ENCODE assay signal across 27 cellular contexts in genomic region chr20:62190639-62191411, GRCh38. TPM values are rescaled to one million over a fixed set of nuclear protein-coding genes. Genes with fewer than 3 reads are reported as not detected.
A peak's percentile ranks its signal among the peaks of the same experiment; 100 is the strongest.
DNase-seq lines count a peak whose midpoint lies in the region; FAIRE-seq and TF ChIP-seq lines count a peak whose summit lies in the region.
"Had no signal": no experiment of that assay in that cellular context is flagged by ENCODE, and none has a peak within 500 bp of the region (broad histone marks: within the 10 kb centered on the region; RNA-seq: fewer than 3 reads in every experiment).

No MANE protein-coding gene starts in this region.

- peaks cover 4% of the 10 kb centered on the region; the same call in 1 of the 2 replicates for H3K79me1 ChIP-seq in H1 (ENCODE audit: low read depth, low read length)

- peak overlapping the region; percentile 84; the same call in 1 of the 2 replicates for H4K8ac ChIP-seq in H1 (ENCODE audit: extremely low read depth, insufficient read depth, low read length)

- no peak overlapping the region for H3K18ac ChIP-seq in H1 (ENCODE audit: extremely low read depth, low read length)

- CTCF ChIA-PET in H1 (lab: Charles Lee; ENCODE audit: partially characterized antibody) = interaction anchor here (0.8 to 2.7 kb wide), 9 partner anchors 15 to 185 kb away, joined by 3 to 9 read pairs (median 4); no protein-coding TSS in a partner anchor

- H2BK20ac ChIP-seq in H1 (ENCODE audit: low read length) = no peak overlapping the region

- DNase-seq in H1 (ENCODE audit: low read depth in 1 of 2, low spot score in 2 of 2) (no peak), kidney tubule cell (ENCODE audit: low spot score) (no peak), osteocyte (ENCODE audit: extremely low spot score, unreplicated experiment) (no peak), DMS 273 (lab: John Stamatoyannopoulos, UW; ENCODE audit: unreplicated experiment) (no peak), dedifferentiated amniotic fluid mesenchymal stem cell (ENCODE audit: extremely low spot score) (no peak)
- DNase-seq: AML-193; DMS 273 treated with DMSO at 0.1 percent for 48 hours; DND-41; IMR-90; Karpas-422; MG63; NCI-H1092; NCI-H1436 treated with DMSO at 0.1 percent for 48 hours; NCI-H2029 treated with DMSO at 0.1 percent for 48 hours; NCI-H2171; NCI-H510A; NCI-H748 treated with DMSO at 0.1 percent for 48 hours; NK-92 treated with Interleukin-12 subunit alpha and Interleukin-12 subunit beta, amount 100 ng/mL, for 24 hours; SHP77 treated with DMSO at 0.1 percent for 48 hours; SK-N-SH had no signal

- H2BK15ac ChIP-seq in H1 (ENCODE audit: low read length) = no peak overlapping the region

- no peak overlapping the region for H3K27ac ChIP-seq in BLaER1 treated with 17β-estradiol and CSF1 and Interleukin-3, amounts not matched to agents 10 nM and 100 nM
- H3K27ac ChIP-seq in H1 (ENCODE audit: low read depth, low read length) = no peak overlapping the region
- H3K27ac ChIP-seq in neutrophil = peak overlapping the region; percentile 3
- H3K27ac ChIP-seq: Peyer's patch had no signal

- POLR2A ChIA-PET in H1 (lab: Charles Lee; ENCODE audit: partially characterized antibody) = interaction anchor here (1.1 to 1.3 kb wide), 3 partner anchors 8 to 49 kb away, joined by 3 to 4 read pairs (median 4); partner anchors contain the start of gene MTG2

- H3K9me3 Mint-ChIP-seq in IgD-negative memory B cell = no peaks in the 10 kb centered on the region
- no peaks in the 10 kb centered on the region for H3K9me3 Mint-ChIP-seq in osteocyte (ENCODE audit: unreplicated experiment)

- no peak overlapping the region for H2AFZ ChIP-seq in H1 (ENCODE audit: low read length)

- H3K36me3 Mint-ChIP-seq in IgD-negative memory B cell = peaks cover 3% of the 10 kb centered on the region
- peaks cover 17% of the 10 kb centered on the region for H3K36me3 Mint-ChIP-seq in osteocyte (ENCODE audit: unreplicated experiment)

- H4K20me1 ChIP-seq in BLaER1 treated with 17β-estradiol and CSF1 and Interleukin-3, amounts not matched to agents 10 nM and 100 nM = peaks cover 41 to 98% (median 91%) of the 10 kb centered on the region in 11 experiments
- peaks cover 5% of the 10 kb centered on the region in 2 experiments for H4K20me1 ChIP-seq in H1 (replicated peaks in 1 of 2; ENCODE audit: control insufficient read depth in 1 of 2, insufficient read depth in 2 of 2, low read length in 2 of 2)

- no peak for FAIRE-seq in H1 (lab: Jason Lieb, UNC)

- no peak overlapping the region for H2BK120ac ChIP-seq in H1 (replicated peaks; ENCODE audit: low read depth, low read length)

- no peak overlapping the region for H4K91ac ChIP-seq in H1 (replicated peaks; ENCODE audit: insufficient read length, low read length)

- H3K4ac ChIP-seq in H1 (replicated peaks; ENCODE audit: insufficient read length, low read depth, low read length) = no peak overlapping the region

- peak overlapping the region in 2 of 3 donors; percentile 21 to 47 for H3K27ac Mint-ChIP-seq in IgD-negative memory B cell
- H3K27ac Mint-ChIP-seq in osteocyte (ENCODE audit: unreplicated experiment) = no peak overlapping the region

- TF ChIP-seq POLR2A in H1 (IDR thresholded peaks at IDR 0.05; ENCODE audit: control extremely low read depth in 1 of 2, low read depth in 2 of 2, low read length in 2 of 2) = no peak

- H3K27me3 ChIP-seq in BLaER1 treated with 17β-estradiol and CSF1 and Interleukin-3, amounts not matched to agents 10 nM and 100 nM = no peaks in the 10 kb centered on the region
- H3K27me3 ChIP-seq in H1 (replicated peaks in 1 of 4; ENCODE audit: control insufficient read depth in 3 of 4, extremely low read depth in 1 of 4, insufficient read depth in 3 of 4, low read length in 3 of 4) = no peaks in the 10 kb centered on the region
- H3K27me3 ChIP-seq in neutrophil = no peaks in the 10 kb centered on the region
- H3K27me3 ChIP-seq: MG63, Peyer's patch had no signal

- no peak for TF ChIP-seq EP300 in H1 (IDR thresholded peaks at IDR 0.05; ENCODE audit: borderline replicate concordance in 1 of 2, low read depth in 2 of 2, low read length in 2 of 2)

- H3K23me2 ChIP-seq in H1 (ENCODE audit: low read depth, low read length) = no peaks in the 10 kb centered on the region

- H3K23ac ChIP-seq in H1 (ENCODE audit: insufficient read length) = no peak overlapping the region

- TF ChIP-seq CTCF in H1 (IDR thresholded peaks at IDR 0.05; ENCODE audit: control extremely low read depth in 1 of 3, insufficient read depth in 1 of 3, low read depth in 1 of 3, low read length in 3 of 3) (peak in 2 of 3 experiments; percentile 1 to 5; a peak in 2 of 4 replicates), neutrophil (IDR thresholded peaks at IDR 0.05) (no peak), osteocyte (IDR thresholded peaks at IDR 0.05) (no peak)

- no peak overlapping the region for H2BK12ac ChIP-seq in H1 (ENCODE audit: low read depth, low read length)

- peaks cover 36 to 76% (median 65%) of the 10 kb centered on the region in 10 experiments for H3K4me1 ChIP-seq in BLaER1 treated with 17β-estradiol and CSF1 and Interleukin-3, amounts not matched to agents 10 nM and 100 nM
- H3K4me1 ChIP-seq in H1 (replicated peaks in 1 of 4; ENCODE audit: control insufficient read depth in 3 of 4, insufficient read depth in 4 of 4, low read length in 3 of 4) (no peaks in the 10 kb centered on the region), neutrophil (ENCODE audit: control insufficient read depth in 1 of 2, insufficient read depth in 1 of 2, low read depth in 1 of 2, low read length in 1 of 2) (peaks cover 30 to 33% of the 10 kb centered on the region in 2 experiments)
- H3K4me1 ChIP-seq: Peyer's patch had no signal

- no peak overlapping the region for H2BK5ac ChIP-seq in H1 (ENCODE audit: low read depth, low read length)

- H4K5ac ChIP-seq in H1 (ENCODE audit: insufficient read length, low read depth, low read length) = no peak overlapping the region

- H3K4me3 ChIP-seq in BLaER1 treated with 17β-estradiol and CSF1 and Interleukin-3, amounts not matched to agents 10 nM and 100 nM = no peak overlapping the region
- H3K4me3 ChIP-seq in H1 (ENCODE audit: extremely low read depth in 1 of 4, insufficient read depth in 2 of 4, low read depth in 3 of 4, low read length in 4 of 4) (no peak overlapping the region), neutrophil (ENCODE audit: low read depth in 1 of 2, low read length in 1 of 2) (no peak overlapping the region)
- H3K4me3 ChIP-seq: MG63, Peyer's patch had no signal

- peak overlapping the region in 7 of 11 experiments; percentile 6 to 37 (median 23); a peak in 7 of 22 replicates for H3K9ac ChIP-seq in BLaER1 treated with 17β-estradiol and CSF1 and Interleukin-3, amounts not matched to agents 10 nM and 100 nM
- no peak overlapping the region for H3K9ac ChIP-seq in H1 (replicated peaks in 1 of 4; ENCODE audit: extremely low read depth in 1 of 4, low read depth in 3 of 4, low read length in 3 of 4)
- H3K9ac ChIP-seq: SK-N-SH had no signal

- H3K4me3 Mint-ChIP-seq in IgD-negative memory B cell (peak overlapping the region in 1 of 4 donors; percentile 70), osteocyte (ENCODE audit: unreplicated experiment) (no peak overlapping the region)

- no peak overlapping the region for H2AK5ac ChIP-seq in H1 (ENCODE audit: low read depth, low read length)

- peaks cover 11 to 15% (median 12%) of the 10 kb centered on the region in 3 donors for H3K4me1 Mint-ChIP-seq in IgD-negative memory B cell
- peaks cover 13% of the 10 kb centered on the region for H3K4me1 Mint-ChIP-seq in osteocyte (ENCODE audit: unreplicated experiment)

- 92% methylated on average over 25 of the region's 25 CpGs; no CpG with 5 or more reads in 1 of the 2 experiments for WGBS in H1 (ENCODE audit: extremely low coverage in 1 of 2, insufficient coverage in 1 of 2, insufficient read length in 1 of 2, insufficient replicate concordance in 2 of 2, low coverage in 1 of 2, low lambda C conversion rate in 2 of 2, missing lambda C conversion rate in 1 of 2), 2 experiments

- H3K36me3 ChIP-seq in BLaER1 treated with 17β-estradiol and CSF1 and Interleukin-3, amounts not matched to agents 10 nM and 100 nM = peaks cover 17 to 48% (median 37%) of the 10 kb centered on the region in 11 experiments; a peak in 21 of 22 replicates
- no peaks in the 10 kb centered on the region; a peak in 1 of 8 replicates for H3K36me3 ChIP-seq in H1 (ENCODE audit: control insufficient read depth in 2 of 4, insufficient read depth in 4 of 4, low read length in 3 of 4)
- peaks cover 26% of the 10 kb centered on the region for H3K36me3 ChIP-seq in neutrophil

- no peaks in the 10 kb centered on the region for H3K9me3 ChIP-seq in BLaER1 treated with 17β-estradiol and CSF1 and Interleukin-3, amounts not matched to agents 10 nM and 100 nM (replicated peaks in 1 of 11)
- H3K9me3 ChIP-seq in H1 (ENCODE audit: insufficient read depth in 2 of 2, low read depth in 1 of 2, low read length in 1 of 2) = no peaks in the 10 kb centered on the region
- no peaks in the 10 kb centered on the region for H3K9me3 ChIP-seq in neutrophil
- H3K9me3 ChIP-seq: MG63, Peyer's patch, SK-N-SH had no signal

- peaks cover 0 to 17% of the 10 kb centered on the region in 2 experiments; a peak in 1 of 4 replicates for H3K79me2 ChIP-seq in H1 (ENCODE audit: control insufficient read depth in 1 of 2, insufficient read depth in 2 of 2, low read length in 2 of 2)

- H3K14ac ChIP-seq in H1 (ENCODE audit: insufficient read length) = no peak overlapping the region

- H3K56ac ChIP-seq in H1 (replicated peaks; ENCODE audit: insufficient read length, low read depth, low read length) = no peak overlapping the region

- TF ChIP-seq RAD21 in H1 (IDR thresholded peaks at IDR 0.05 in 1 of 2, conservative IDR thresholded peaks at IDR 0.05 in 1 of 2; ENCODE audit: low read depth in 2 of 2, low read length in 2 of 2) = peak; percentile 26 to 38; a peak in 2 of 4 replicates

- H3K27me3 Mint-ChIP-seq in IgD-negative memory B cell (no peaks in the 10 kb centered on the region), osteocyte (ENCODE audit: unreplicated experiment) (no peaks in the 10 kb centered on the region)

- H3K4me2 ChIP-seq in BLaER1 treated with 17β-estradiol and CSF1 and Interleukin-3, amounts not matched to agents 10 nM and 100 nM = peak overlapping the region in 9 of 11 experiments; percentile 43 to 82 (median 72); a peak in 17 of 22 replicates
- no peak overlapping the region for H3K4me2 ChIP-seq in H1 (ENCODE audit: insufficient read depth in 1 of 2, low read depth in 2 of 2, low read length in 2 of 2)
- H3K4me2 ChIP-seq: SK-N-SH had no signal

RNA-seq across cellular contexts. Expression of gene MTG2, which starts 8.0 kb away (rescaled TPM):
- 26.2 TPM for polyA plus RNA-seq in IgD-negative memory B cell
- total RNA-seq in H1 (2021; fragmentation: NEBNext Ultra II Directional; extraction: Animal tissue kit (Norgen Biotek cat#: 25700)) = 22.8 and 24.1 TPM in 2 replicates
- 14.4 and 24.7 TPM in 2 replicates for polyA plus RNA-seq in H1 (2011; rRNA removed)
- polyA plus RNA-seq in H1 (2011; cell fraction: cytosol; rRNA removed) = 18.4 TPM
- polyA plus RNA-seq in H1 (2011; cell fraction: nucleus; rRNA removed) = 19.7 TPM
- 17.7 to 22.3 TPM (median 18.6 TPM) in 4 replicates for polyA plus RNA-seq in H1 (2012, experiment 1 of 2)
- 18.3 TPM for polyA plus RNA-seq in H1 (2012, experiment 2 of 2)
- 23.6 TPM for polyA plus RNA-seq in H1 (2013, experiment 1 of 2)
- polyA plus RNA-seq in H1 (2013, experiment 2 of 2) = 23.9 TPM
- 7.7 and 10.8 TPM in 2 replicates for polyA minus RNA-seq in H1 (2011; rRNA and poly(A)+ RNA removed)
- polyA minus RNA-seq in H1 (2011; cell fraction: cytosol; rRNA and poly(A)+ RNA removed) = 8.8 TPM
- 12.1 TPM for polyA minus RNA-seq in H1 (2011; cell fraction: nucleus; rRNA and poly(A)+ RNA removed)
- total RNA-seq in osteocyte = 29.3 and 30.7 TPM in 2 replicates

RNA-seq across cellular contexts. Expression of gene HRH3, which starts 29.3 kb away (rescaled TPM):
- not detected for polyA plus RNA-seq in IgD-negative memory B cell
- total RNA-seq in H1 (2021; fragmentation: NEBNext Ultra II Directional; extraction: Animal tissue kit (Norgen Biotek cat#: 25700)) = 4.4 and 4.5 TPM in 2 replicates
- polyA plus RNA-seq in H1 (2011; rRNA removed) = 2.0 and 3.1 TPM in 2 replicates
- polyA plus RNA-seq in H1 (2011; cell fraction: cytosol; rRNA removed) = 1.1 TPM
- 6.5 TPM for polyA plus RNA-seq in H1 (2011; cell fraction: nucleus; rRNA removed)
- polyA plus RNA-seq in H1 (2012, experiment 1 of 2) = 2.9 to 8.2 TPM (median 6.9 TPM) in 4 replicates
- polyA plus RNA-seq in H1 (2012, experiment 2 of 2) = 5.6 TPM
- 3.7 TPM for polyA plus RNA-seq in H1 (2013, experiment 1 of 2)
- 4.0 TPM for polyA plus RNA-seq in H1 (2013, experiment 2 of 2)
- polyA minus RNA-seq in H1 (2011; rRNA and poly(A)+ RNA removed) = 0.54 and 0.66 TPM in 2 replicates
- 3.4 TPM for polyA minus RNA-seq in H1 (2011; cell fraction: cytosol; rRNA and poly(A)+ RNA removed)
- 1.6 TPM for polyA minus RNA-seq in H1 (2011; cell fraction: nucleus; rRNA and poly(A)+ RNA removed)
- not detected in 2 replicates for total RNA-seq in osteocyte
- total RNA-seq: G401, H4, HT-29, IMR-90 had no signal
- polyA plus RNA-seq: IMR-90 had no signal

RNA-seq across cellular contexts. Expression of gene SS18L1, which starts 47.3 kb away (rescaled TPM):
- polyA plus RNA-seq in IgD-negative memory B cell (1.4 TPM), H1 (2011; rRNA removed) (29.7 and 36.6 TPM in 2 replicates)
- total RNA-seq in H1 (2021; fragmentation: NEBNext Ultra II Directional; extraction: Animal tissue kit (Norgen Biotek cat#: 25700)) = 22.4 and 28.4 TPM in 2 replicates
- polyA plus RNA-seq in H1 (2011; cell fraction: cytosol; rRNA removed) = 30.1 TPM
- polyA plus RNA-seq in H1 (2011; cell fraction: nucleus; rRNA removed) = 83.9 TPM
- 18.9 to 24.1 TPM (median 19.8 TPM) in 4 replicates for polyA plus RNA-seq in H1 (2012, experiment 1 of 2)
- 3.0 TPM for polyA plus RNA-seq in H1 (2012, experiment 2 of 2)
- 12.9 TPM for polyA plus RNA-seq in H1 (2013, experiment 1 of 2)
- polyA plus RNA-seq in H1 (2013, experiment 2 of 2) = 12.2 TPM
- 16.5 and 24.4 TPM in 2 replicates for polyA minus RNA-seq in H1 (2011; rRNA and poly(A)+ RNA removed)
- polyA minus RNA-seq in H1 (2011; cell fraction: cytosol; rRNA and poly(A)+ RNA removed) = 33.8 TPM
- polyA minus RNA-seq in H1 (2011; cell fraction: nucleus; rRNA and poly(A)+ RNA removed) = 29.1 TPM
- total RNA-seq in osteocyte = 18.3 and 19.9 TPM in 2 replicates

RNA-seq across cellular contexts. Expression of gene OSBPL2, which starts 47.5 kb away (rescaled TPM):
- 25.6 TPM for polyA plus RNA-seq in IgD-negative memory B cell
- total RNA-seq in H1 (2021; fragmentation: NEBNext Ultra II Directional; extraction: Animal tissue kit (Norgen Biotek cat#: 25700)) = 42.4 and 42.6 TPM in 2 replicates
- polyA plus RNA-seq in H1 (2011; rRNA removed) = 11.7 and 16.9 TPM in 2 replicates
- polyA plus RNA-seq in H1 (2011; cell fraction: cytosol; rRNA removed) = 17.9 TPM
- polyA plus RNA-seq in H1 (2011; cell fraction: nucleus; rRNA removed) = 47.6 TPM
- 21.7 to 24.9 TPM (median 23.7 TPM) in 4 replicates for polyA plus RNA-seq in H1 (2012, experiment 1 of 2)
- 5.0 TPM for polyA plus RNA-seq in H1 (2012, experiment 2 of 2)
- polyA plus RNA-seq in H1 (2013, experiment 1 of 2) = 17.0 TPM
- 15.9 TPM for polyA plus RNA-seq in H1 (2013, experiment 2 of 2)
- polyA minus RNA-seq in H1 (2011; rRNA and poly(A)+ RNA removed) = 51.4 and 59.5 TPM in 2 replicates
- 16.6 TPM for polyA minus RNA-seq in H1 (2011; cell fraction: cytosol; rRNA and poly(A)+ RNA removed)
- 25.7 TPM for polyA minus RNA-seq in H1 (2011; cell fraction: nucleus; rRNA and poly(A)+ RNA removed)
- total RNA-seq in osteocyte = 46.3 and 50.9 TPM in 2 replicates

RNA-seq across cellular contexts. Expression of gene PSMA7, which starts 47.6 kb away (rescaled TPM):
- polyA plus RNA-seq in IgD-negative memory B cell (428 TPM), H1 (2011; rRNA removed) (607 and 648 TPM in 2 replicates)
- 339 and 361 TPM in 2 replicates for total RNA-seq in H1 (2021; fragmentation: NEBNext Ultra II Directional; extraction: Animal tissue kit (Norgen Biotek cat#: 25700))
- 619 TPM for polyA plus RNA-seq in H1 (2011; cell fraction: cytosol; rRNA removed)
- polyA plus RNA-seq in H1 (2011; cell fraction: nucleus; rRNA removed) = 429 TPM
- 276 to 407 TPM (median 389 TPM) in 4 replicates for polyA plus RNA-seq in H1 (2012, experiment 1 of 2)
- polyA plus RNA-seq in H1 (2012, experiment 2 of 2) = 325 TPM
- polyA plus RNA-seq in H1 (2013, experiment 1 of 2) = 550 TPM
- 519 TPM for polyA plus RNA-seq in H1 (2013, experiment 2 of 2)
- polyA minus RNA-seq in H1 (2011; rRNA and poly(A)+ RNA removed) = 194 and 202 TPM in 2 replicates
- polyA minus RNA-seq in H1 (2011; cell fraction: cytosol; rRNA and poly(A)+ RNA removed) = 110 TPM
- 72.4 TPM for polyA minus RNA-seq in H1 (2011; cell fraction: nucleus; rRNA and poly(A)+ RNA removed)
- 209 and 217 TPM in 2 replicates for total RNA-seq in osteocyte

Comparison
In these comparisons a context has a peak if more than half of its experiments do, and no peak if none do; other contexts are left out.
1. H3K4me2 ChIP-seq: peak in BLaER1 treated with 17β-estradiol and CSF1 and Interleukin-3, amounts not matched to agents 10 nM and 100 nM (9 of 11); none in H1 (0 of 2).
2. H3K9ac ChIP-seq: peak in BLaER1 treated with 17β-estradiol and CSF1 and Interleukin-3, amounts not matched to agents 10 nM and 100 nM (7 of 11); none in H1 (0 of 4).
3. CTCF ChIP-seq: peak in H1 (2 of 3); none in neutrophil (single experiment) and osteocyte (single experiment).